ENCODE assay signal across 1 cellular context in genomic region chr2:238059505-238059904, GRCh38.
TF ChIP-seq lines count a peak whose summit lies in the region.

No MANE protein-coding gene starts in this region.

TF ChIP-seq in IMR-90, 13 proteins besides CTCF, POLR2A, EP300 and RAD21 (continued from another document):
- no peak for TF ChIP-seq BHLHE40 (IDR thresholded peaks at IDR 0.05; ENCODE audit: low read depth, low read length)
TF ChIP-seq in IMR-90: peak in this region for 0.
